ENCODE assay signal across 8 cellular contexts in genomic region chr1:23556661-23557470, GRCh38. TPM values are rescaled to one million over a fixed set of nuclear protein-coding genes. Genes with fewer than 3 reads are reported as not detected.
DNase-seq lines count a peak whose midpoint lies in the region; ATAC-seq and TF ChIP-seq lines count a peak whose summit lies in the region.

No MANE protein-coding gene starts in this region.

- H3K4me3 ChIP-seq in BJ (ENCODE audit: low read depth, low read length), result peak overlapping the region; percentile 76

- peaks cover 15% of the 10 kb centered on the region for H3K36me3 Mint-ChIP-seq in type B pancreatic cell

- peak; percentile 55 for DNase-seq in BJ (ENCODE audit: low read depth)
- peak; percentile 54 for DNase-seq in HK-2 (ENCODE audit: unreplicated experiment)
- peak; percentile 75 for DNase-seq in amniotic epithelial cell (ENCODE audit: low read depth)
- peak; percentile 54 for DNase-seq in left kidney (ENCODE audit: low read depth, low spot score)
- no peak for DNase-seq in type B pancreatic cell (ENCODE audit: extremely low spot score, unreplicated experiment)
- no peak for DNase-seq in NCI-H526 treated with DMSO at 0.1 percent for 48 hours (lab: John Stamatoyannopoulos, UW)

- no peak for TF ChIP-seq CTCF in BJ (IDR thresholded peaks at IDR 0.05; ENCODE audit: insufficient read depth, low read depth, low read length)
- TF ChIP-seq CTCF in type B pancreatic cell (conservative IDR thresholded peaks at IDR 0.05), result no peak

- peak overlapping the region; percentile 99 for H3K27ac Mint-ChIP-seq in type B pancreatic cell

- peak overlapping the region; percentile 94 for H3K4me3 Mint-ChIP-seq in type B pancreatic cell

- H3K36me3 ChIP-seq in BJ (ENCODE audit: control insufficient read depth, insufficient read depth, low read length), result no peaks in the 10 kb centered on the region

- ATAC-seq in HG02763 (IDR thresholded peaks at IDR 0.05; ENCODE audit: unreplicated experiment) (no peak), GM19351 (IDR thresholded peaks at IDR 0.05; ENCODE audit: unreplicated experiment) (no peak)

- H3K9me3 Mint-ChIP-seq in type B pancreatic cell, result no peaks in the 10 kb centered on the region

- POLR2A ChIA-PET in BJ (lab: Charles Lee), result interaction anchor here (1.0 kb wide), 1 partner anchor 80 kb away, joined by 3 read pairs; no protein-coding TSS in a partner anchor

- H3K27me3 Mint-ChIP-seq in type B pancreatic cell, result peaks cover 8% of the 10 kb centered on the region

- CTCF ChIA-PET in BJ (lab: Yijun Ruan, JAX), result interaction anchor here (1.0 to 23.8 kb wide), 6 partner anchors 12 to 79 kb away, joined by 3 to 644 read pairs (median 8); no protein-coding TSS in a partner anchor

- H3K27me3 ChIP-seq in BJ (ENCODE audit: control insufficient read depth, insufficient read depth, low read length), result no peaks in the 10 kb centered on the region

- H3K4me1 Mint-ChIP-seq in type B pancreatic cell (ENCODE audit: unreplicated experiment), result peaks cover 50% of the 10 kb centered on the region

RNA-seq across cellular contexts. Expression of gene ID3, which starts 2.4 kb away (rescaled TPM):
- 230 and 379 TPM in 2 replicates for polyA plus RNA-seq in BJ (2011; rRNA removed)
- polyA minus RNA-seq in BJ (2011; rRNA and poly(A)+ RNA removed), result 249 and 251 TPM in 2 replicates
- total RNA-seq in type B pancreatic cell (ENCODE audit: low replicate concordance), result 240 and 495 TPM in 2 replicates

RNA-seq across cellular contexts. Expression of gene E2F2, which starts 25.8 kb away (rescaled TPM):
- polyA plus RNA-seq in BJ (2011; rRNA removed), result 0.11 TPM in 2 replicates
- polyA minus RNA-seq in BJ (2011; rRNA and poly(A)+ RNA removed), result 0.24 and 0.67 TPM in 2 replicates
- total RNA-seq in type B pancreatic cell (ENCODE audit: low replicate concordance), result 8.4 and 9.4 TPM in 2 replicates

Comparison
In these comparisons a context has a peak if more than half of its experiments do, and no peak if none do; other contexts are left out.
1. DNase-seq: peak in BJ (single experiment), HK-2 (single experiment), amniotic epithelial cell (single experiment) and left kidney (single experiment); none in type B pancreatic cell (single experiment) and NCI-H526 treated with DMSO at 0.1 percent for 48 hours (single experiment).